ENCODE assay signal across 9 cellular contexts in genomic region chr6:6749791-6750434, GRCh38.
A peak's percentile ranks its signal among the peaks of the same experiment; 100 is the strongest.
DNase-seq lines count a peak whose midpoint lies in the region; ATAC-seq and TF ChIP-seq lines count a peak whose summit lies in the region.
"Had no signal": no experiment of that assay in that cellular context is flagged by ENCODE, and none has a peak within 500 bp of the region (broad histone marks: within the 10 kb centered on the region; RNA-seq: fewer than 3 reads in every experiment).

No MANE protein-coding gene starts in this region.

- BruUV-seq in PC-9 (replicated peaks; lab: Mats Ljungman, UMichigan) (no TSS peak), OCI-LY7 (replicated peaks; lab: Mats Ljungman, UMichigan) (no TSS peak)

- TF ChIP-seq CTCF in PC-9 (conservative IDR thresholded peaks at IDR 0.05) = no peak
- peak in 2 of 6 experiments; percentile 7 to 17 for TF ChIP-seq CTCF in adrenal gland (IDR thresholded peaks at IDR 0.05)
- TF ChIP-seq CTCF in OCI-LY7 (conservative IDR thresholded peaks at IDR 0.05; ENCODE audit: low read length) = no peak

- H3K4me3 ChIP-seq in PC-9 = no peak overlapping the region
- H3K4me3 ChIP-seq in adrenal gland = peak overlapping the region in 2 of 4 donors; percentile 6 to 63
- H3K4me3 ChIP-seq in skeletal muscle cell (ENCODE audit: low read depth, low read length) = no peak overlapping the region
- no peak overlapping the region for H3K4me3 ChIP-seq in OCI-LY7 (ENCODE audit: low read depth, low read length, poor library complexity, severe bottlenecking)

- DNase-seq in GF-D8 (lab: John Stamatoyannopoulos, UW) (peak; percentile 50), PC-9 (peak; percentile 68 to 74), adrenal gland (peak; percentile 83 to 94 (median 92)), hippocampal formation (lab: John Stamatoyannopoulos, UW) (peak; percentile 24 to 27), skeletal muscle cell (ENCODE audit: low read depth) (peak; percentile 68), NCI-H446 (lab: John Stamatoyannopoulos, UW) (no peak), OCI-LY7 (ENCODE audit: low spot score) (no peak)

- H3K36me3 ChIP-seq in PC-9 (ENCODE audit: low read depth) = no peaks in the 10 kb centered on the region
- H3K36me3 ChIP-seq in adrenal gland (replicated peaks in 1 of 2) = no peaks in the 10 kb centered on the region
- no peaks in the 10 kb centered on the region for H3K36me3 ChIP-seq in OCI-LY7 (ENCODE audit: insufficient read depth, low read length)

- peak overlapping the region; percentile 58 for H3K27ac ChIP-seq in PC-9
- peak overlapping the region; percentile 85 to 99 (median 94) for H3K27ac ChIP-seq in adrenal gland
- H3K27ac ChIP-seq in OCI-LY7 (ENCODE audit: low read depth, low read length, poor library complexity, severe bottlenecking) = no peak overlapping the region
- H3K27ac ChIP-seq: KMS-11 had no signal

- peak; percentile 60 to 98 for TF ChIP-seq POLR2A in adrenal gland (IDR thresholded peaks at IDR 0.05)

- 4 to 18% (median 12%) methylated on average over 10 to 16 of the region's 16 CpGs for WGBS in adrenal gland, 4 donors

- no peaks in the 10 kb centered on the region for H4K20me1 ChIP-seq in PC-9 (ENCODE audit: insufficient read depth)
- H4K20me1 ChIP-seq in OCI-LY7 (ENCODE audit: insufficient read depth, low read length) = no peaks in the 10 kb centered on the region; the same call in 1 of the 2 replicates

- POLR2A ChIA-PET in PC-9 (lab: Charles Lee; ENCODE audit: unreplicated experiment) (interaction anchor here (1.1 kb wide), 1 partner anchor 93 kb away, joined by 8 read pairs; no protein-coding TSS in a partner anchor), OCI-LY7 (lab: Charles Lee) (no interaction called here)

- H3K4me2 ChIP-seq in PC-9 (peak overlapping the region; percentile 68), OCI-LY7 (ENCODE audit: low read length) (no peak overlapping the region)
- H3K4me2 ChIP-seq: KMS-11 had no signal

- intact Hi-C loops in PC-9 (cut with micrococcal nuclease; ENCODE audit: unreplicated experiment) (loop anchor here (1.0 kb wide), 1 partner anchor 107 kb away; no protein-coding TSS in a partner anchor), adrenal gland (cut with DNase I) (no loop called here), OCI-LY7 (cut with micrococcal nuclease; ENCODE audit: unreplicated experiment) (no loop called here)

- no peak for ATAC-seq in GM18907 (IDR thresholded peaks at IDR 0.05; ENCODE audit: unreplicated experiment)

- H3K4me1 ChIP-seq in PC-9 (replicated peaks; ENCODE audit: insufficient read depth) (peaks cover 32% of the 10 kb centered on the region), adrenal gland (replicated peaks in 1 of 2) (peaks cover 57 to 59% of the 10 kb centered on the region in 2 donors), OCI-LY7 (ENCODE audit: insufficient read depth, low read length, poor library complexity, severe bottlenecking) (no peaks in the 10 kb centered on the region)

- H3K79me2 ChIP-seq in PC-9 (ENCODE audit: low read depth) (no peaks in the 10 kb centered on the region), OCI-LY7 (ENCODE audit: insufficient read depth, low read depth, low read length) (no peaks in the 10 kb centered on the region)

- H2AFZ ChIP-seq in PC-9 (no peak overlapping the region), OCI-LY7 (ENCODE audit: low read length) (no peak overlapping the region)

- H3K9me2 ChIP-seq in PC-9 (ENCODE audit: insufficient read depth) = no peaks in the 10 kb centered on the region
- H3K9me2 ChIP-seq in OCI-LY7 (ENCODE audit: insufficient read depth, low read length) = no peaks in the 10 kb centered on the region

- H3K27me3 ChIP-seq in PC-9 (ENCODE audit: insufficient read depth, low read depth) (no peaks in the 10 kb centered on the region), adrenal gland (no peaks in the 10 kb centered on the region)

- H3F3A ChIP-seq in PC-9 (ENCODE audit: insufficient read depth, low read depth) = peaks cover 9% of the 10 kb centered on the region; the same call in 1 of the 2 replicates

- H3K9me3 ChIP-seq in PC-9 (ENCODE audit: insufficient read depth, low read depth) (no peaks in the 10 kb centered on the region), adrenal gland (replicated peaks in 1 of 3) (no peaks in the 10 kb centered on the region), OCI-LY7 (ENCODE audit: low read length) (no peaks in the 10 kb centered on the region)

- CTCF ChIA-PET in PC-9 (lab: Charles Lee) = no interaction called here
- CTCF ChIA-PET in OCI-LY7 (lab: Charles Lee; ENCODE audit: unreplicated experiment) = no interaction called here

Comparison
In these comparisons a context has a peak if more than half of its experiments do, and no peak if none do; other contexts are left out.
1. DNase-seq: peak in GF-D8 (single experiment), PC-9 (2 of 2), adrenal gland (7 of 7), hippocampal formation (2 of 2) and skeletal muscle cell (single experiment); none in NCI-H446 (0 of 2) and OCI-LY7 (single experiment).